ENCODE assay signal across 20 cellular contexts in the genomic region with DNA sequence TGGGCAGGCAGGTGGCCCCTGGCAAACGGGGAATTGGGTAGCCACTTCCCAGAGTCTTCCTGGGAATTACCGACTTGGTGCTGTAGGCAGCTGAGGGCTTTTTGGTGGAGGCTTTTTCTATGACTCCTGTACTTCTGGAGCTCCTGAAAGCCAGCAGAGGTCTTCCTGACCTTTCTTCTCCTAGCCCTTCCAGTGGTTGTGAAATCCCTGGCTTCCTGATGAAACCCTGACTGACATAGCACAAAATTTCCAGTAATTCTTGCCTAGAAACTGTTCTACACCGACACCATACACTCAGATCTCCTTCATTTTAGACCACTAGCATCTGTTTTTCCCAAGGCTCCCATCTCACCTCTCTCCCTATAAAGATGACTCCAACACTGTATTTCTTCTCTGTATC.
"Had no signal": no experiment of that assay in that cellular context is flagged by ENCODE, and none has a peak within 500 bp of the region (broad histone marks: within the 10 kb centered on the region; RNA-seq: fewer than 3 reads in every experiment).

No MANE protein-coding gene starts in this region.

- DNase-seq: activated CD4-positive, alpha-beta T cell treated with anti-CD3 and anti-CD28 coated beads for 48 hours; activated CD4-positive, alpha-beta T cell treated with anti-CD3 and anti-CD28 coated beads, Interleukin-2, amount 50 U/mL, for 4 hours; activated CD4-positive, CD25-positive, alpha-beta regulatory T cell treated with anti-CD3 and anti-CD28 coated beads, Interleukin-2, amount 50 U/mL, for 72 hours; activated CD8-positive, alpha-beta memory T cell treated with anti-CD3 and anti-CD28 coated beads, Interleukin-2, amount 50 U/mL, for 48 hours; activated CD8-positive, alpha-beta T cell treated with anti-CD3 and anti-CD28 coated beads, Interleukin-2, amount 10 ng/mL, durations not matched to agents 7 days and 5 days; activated effector memory CD4-positive, alpha-beta T cell treated with Interleukin-2 at 50 U/mL for 16 hours; activated naive CD4-positive, alpha-beta T cell; activated T-cell treated with anti-CD3 and anti-CD28 coated beads, Interleukin-2, amount 50 U/mL, for 1 hour; amygdala; MM.1S; NCI-H1105; NCI-H1436; NCI-H1694 treated with DMSO at 0.1 percent for 48 hours; NCI-H2029 treated with DMSO at 0.1 percent for 48 hours; NCI-H345; NCI-H510A treated with DMSO at 0.1 percent for 48 hours; NCI-H69; PC-3; SHP77 had no signal

- ATAC-seq: activated CD8-positive, alpha-beta T cell treated with anti-CD3 and anti-CD28 coated beads, Interleukin-2, amount 10 ng/mL, durations not matched to agents 7 days and 5 days; PC-3; WTC11 had no signal
